Comparison of ENCODE assay signal across 8 cellular contexts in the genomic region with DNA sequence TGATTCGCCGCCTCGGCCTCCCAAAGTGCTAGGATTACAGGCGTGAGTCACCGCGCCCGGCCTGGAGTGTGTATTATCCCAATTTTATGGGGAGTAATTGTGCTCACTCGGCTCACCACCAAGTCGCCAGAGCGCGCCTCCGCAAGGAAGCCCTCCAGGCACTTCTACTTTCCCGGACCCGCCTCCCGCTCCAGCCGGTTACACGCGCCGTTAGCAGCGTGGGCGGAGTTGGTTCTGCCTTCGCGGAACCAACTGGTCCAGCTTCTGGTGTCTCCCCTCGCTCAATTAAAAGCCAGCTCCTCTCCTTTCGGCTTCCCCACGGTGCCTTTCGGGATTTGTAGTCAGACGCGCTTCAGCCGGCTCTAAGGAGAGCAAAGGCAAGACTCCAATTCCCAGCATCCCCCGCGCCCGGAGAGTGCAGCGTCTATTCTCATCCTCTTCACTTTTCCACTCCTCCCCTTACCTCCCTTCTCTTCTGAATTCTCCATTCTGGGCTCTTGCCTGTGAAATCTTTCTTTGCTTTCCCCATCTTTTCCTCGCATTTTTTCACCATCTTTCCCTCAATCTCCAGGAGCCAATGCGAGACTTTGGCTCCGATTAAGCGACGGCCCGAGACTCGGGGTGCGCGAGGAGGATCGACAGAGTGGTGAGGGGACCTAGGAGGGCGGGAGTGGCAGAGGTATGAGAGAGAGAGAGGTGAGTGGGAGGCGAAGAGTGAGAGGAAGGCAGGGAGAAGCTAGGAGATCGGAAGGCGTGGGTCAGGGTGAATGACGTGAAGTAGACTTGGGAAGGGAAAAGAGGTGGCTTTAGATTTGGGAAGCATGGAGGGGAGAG. TPM values are rescaled to one million over a fixed set of nuclear protein-coding genes. Genes with fewer than 3 reads are reported as not detected.
A peak's percentile ranks its signal among the peaks of the same experiment; 100 is the strongest.
DNase-seq lines count a peak whose midpoint lies in the region; ATAC-seq and TF ChIP-seq lines count a peak whose summit lies in the region.

A gene (plus strand): TSS at position 450 of the 834 bp plus-strand sequence.

- ATAC-seq in HG02588 (IDR thresholded peaks at IDR 0.05; ENCODE audit: unreplicated experiment) (peak; percentile 94), SK-N-SH treated with all-trans-retinoic acid at 6 μM for 48 hours (peak; percentile 99)

- H3K9me3 Mint-ChIP-seq in activated naive CD4-positive, alpha-beta T cell treated with anti-CD3 and anti-CD28 coated beads, Interleukin-2, amount 50 U/mL, for 24 hours, result no peaks in the 10 kb centered on the region

- H3K4me1 Mint-ChIP-seq in activated naive CD4-positive, alpha-beta T cell treated with anti-CD3 and anti-CD28 coated beads, Interleukin-2, amount 50 U/mL, for 24 hours, result peaks cover 36% of the 10 kb centered on the region

- peaks cover 13% of the 10 kb centered on the region for H3K36me3 Mint-ChIP-seq in activated naive CD4-positive, alpha-beta T cell treated with anti-CD3 and anti-CD28 coated beads, Interleukin-2, amount 50 U/mL, for 24 hours

- H3K4me3 Mint-ChIP-seq in activated naive CD4-positive, alpha-beta T cell treated with anti-CD3 and anti-CD28 coated beads, Interleukin-2, amount 50 U/mL, for 24 hours, result peak within 1 kb of the TSS; percentile 100

- peak within 1 kb of the TSS; percentile 60 for H3K27ac ChIP-seq in temporal lobe (ENCODE audit: low read depth, low read length)

- peak; percentile 99 for DNase-seq in GM04504 (ENCODE audit: low read depth)
- DNase-seq in NCI-H1092 (lab: John Stamatoyannopoulos, UW), result peak; percentile 95
- DNase-seq in germinal center (ENCODE audit: low spot score), result peak; percentile 90
- DNase-seq in nucleus accumbens (lab: John Stamatoyannopoulos, UW), result peak; percentile 48 to 99 (median 95)

- peak within 1 kb of the TSS; percentile 76 for H3K27ac Mint-ChIP-seq in activated naive CD4-positive, alpha-beta T cell treated with anti-CD3 and anti-CD28 coated beads, Interleukin-2, amount 50 U/mL, for 24 hours

- H3K27me3 Mint-ChIP-seq in activated naive CD4-positive, alpha-beta T cell treated with anti-CD3 and anti-CD28 coated beads, Interleukin-2, amount 50 U/mL, for 24 hours, result no peaks in the 10 kb centered on the region

TF ChIP-seq in SK-N-SH treated with all-trans-retinoic acid at 6 μM for 48 hours, 23 proteins besides CTCF, POLR2A, EP300 and RAD21:
- TF ChIP-seq ARNTL (CRISPR knock-in tag; IDR thresholded peaks at IDR 0.05; ENCODE audit: borderline replicate concordance, low read depth), result no peak
- peak; percentile 63; the same call in 1 of the 2 replicates for TF ChIP-seq ZNF70 (CRISPR knock-in tag; IDR thresholded peaks at IDR 0.05)
- TF ChIP-seq TOX (CRISPR knock-in tag; IDR thresholded peaks at IDR 0.05; ENCODE audit: borderline replicate concordance), result no peak
- TF ChIP-seq, protein P1, sequence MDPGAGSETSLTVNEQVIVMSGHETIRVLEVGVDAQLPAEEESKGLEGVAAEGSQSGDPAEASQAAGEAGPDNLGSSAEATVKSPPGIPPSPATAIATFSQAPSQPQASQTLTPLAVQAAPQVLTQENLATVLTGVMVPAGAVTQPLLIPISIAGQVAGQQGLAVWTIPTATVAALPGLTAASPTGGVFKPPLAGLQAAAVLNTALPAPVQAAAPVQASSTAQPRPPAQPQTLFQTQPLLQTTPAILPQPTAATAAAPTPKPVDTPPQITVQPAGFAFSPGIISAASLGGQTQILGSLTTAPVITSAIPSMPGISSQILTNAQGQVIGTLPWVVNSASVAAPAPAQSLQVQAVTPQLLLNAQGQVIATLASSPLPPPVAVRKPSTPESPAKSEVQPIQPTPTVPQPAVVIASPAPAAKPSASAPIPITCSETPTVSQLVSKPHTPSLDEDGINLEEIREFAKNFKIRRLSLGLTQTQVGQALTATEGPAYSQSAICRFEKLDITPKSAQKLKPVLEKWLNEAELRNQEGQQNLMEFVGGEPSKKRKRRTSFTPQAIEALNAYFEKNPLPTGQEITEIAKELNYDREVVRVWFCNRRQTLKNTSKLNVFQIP (CRISPR knock-in tag; IDR thresholded peaks at IDR 0.05; ENCODE audit: borderline replicate concordance, low read depth), result peak; percentile 66; the same call in 1 of the 2 replicates
- TF ChIP-seq ZFP3 (CRISPR knock-in tag; IDR thresholded peaks at IDR 0.05), result peak; percentile 59; the same call in 1 of the 2 replicates
- no peak for TF ChIP-seq ESRRG (CRISPR knock-in tag; IDR thresholded peaks at IDR 0.05)
- no peak for TF ChIP-seq SNAI2 (CRISPR knock-in tag; IDR thresholded peaks at IDR 0.05)
- TF ChIP-seq, protein P2, sequence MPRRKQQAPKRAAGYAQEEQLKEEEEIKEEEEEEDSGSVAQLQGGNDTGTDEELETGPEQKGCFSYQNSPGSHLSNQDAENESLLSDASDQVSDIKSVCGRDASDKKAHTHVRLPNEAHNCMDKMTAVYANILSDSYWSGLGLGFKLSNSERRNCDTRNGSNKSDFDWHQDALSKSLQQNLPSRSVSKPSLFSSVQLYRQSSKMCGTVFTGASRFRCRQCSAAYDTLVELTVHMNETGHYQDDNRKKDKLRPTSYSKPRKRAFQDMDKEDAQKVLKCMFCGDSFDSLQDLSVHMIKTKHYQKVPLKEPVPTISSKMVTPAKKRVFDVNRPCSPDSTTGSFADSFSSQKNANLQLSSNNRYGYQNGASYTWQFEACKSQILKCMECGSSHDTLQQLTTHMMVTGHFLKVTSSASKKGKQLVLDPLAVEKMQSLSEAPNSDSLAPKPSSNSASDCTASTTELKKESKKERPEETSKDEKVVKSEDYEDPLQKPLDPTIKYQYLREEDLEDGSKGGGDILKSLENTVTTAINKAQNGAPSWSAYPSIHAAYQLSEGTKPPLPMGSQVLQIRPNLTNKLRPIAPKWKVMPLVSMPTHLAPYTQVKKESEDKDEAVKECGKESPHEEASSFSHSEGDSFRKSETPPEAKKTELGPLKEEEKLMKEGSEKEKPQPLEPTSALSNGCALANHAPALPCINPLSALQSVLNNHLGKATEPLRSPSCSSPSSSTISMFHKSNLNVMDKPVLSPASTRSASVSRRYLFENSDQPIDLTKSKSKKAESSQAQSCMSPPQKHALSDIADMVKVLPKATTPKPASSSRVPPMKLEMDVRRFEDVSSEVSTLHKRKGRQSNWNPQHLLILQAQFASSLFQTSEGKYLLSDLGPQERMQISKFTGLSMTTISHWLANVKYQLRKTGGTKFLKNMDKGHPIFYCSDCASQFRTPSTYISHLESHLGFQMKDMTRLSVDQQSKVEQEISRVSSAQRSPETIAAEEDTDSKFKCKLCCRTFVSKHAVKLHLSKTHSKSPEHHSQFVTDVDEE (CRISPR knock-in tag; IDR thresholded peaks at IDR 0.05), result peak; percentile 82
- TF ChIP-seq ZNF8 (CRISPR knock-in tag; IDR thresholded peaks at IDR 0.05), result no peak
- peak; percentile 37; the same call in 1 of the 2 replicates for TF ChIP-seq TCF4 (CRISPR knock-in tag; IDR thresholded peaks at IDR 0.05; ENCODE audit: borderline replicate concordance)
- TF ChIP-seq RARB (CRISPR knock-in tag; IDR thresholded peaks at IDR 0.05), result peak; percentile 68; the same call in 1 of the 2 replicates
- TF ChIP-seq, protein P3, sequence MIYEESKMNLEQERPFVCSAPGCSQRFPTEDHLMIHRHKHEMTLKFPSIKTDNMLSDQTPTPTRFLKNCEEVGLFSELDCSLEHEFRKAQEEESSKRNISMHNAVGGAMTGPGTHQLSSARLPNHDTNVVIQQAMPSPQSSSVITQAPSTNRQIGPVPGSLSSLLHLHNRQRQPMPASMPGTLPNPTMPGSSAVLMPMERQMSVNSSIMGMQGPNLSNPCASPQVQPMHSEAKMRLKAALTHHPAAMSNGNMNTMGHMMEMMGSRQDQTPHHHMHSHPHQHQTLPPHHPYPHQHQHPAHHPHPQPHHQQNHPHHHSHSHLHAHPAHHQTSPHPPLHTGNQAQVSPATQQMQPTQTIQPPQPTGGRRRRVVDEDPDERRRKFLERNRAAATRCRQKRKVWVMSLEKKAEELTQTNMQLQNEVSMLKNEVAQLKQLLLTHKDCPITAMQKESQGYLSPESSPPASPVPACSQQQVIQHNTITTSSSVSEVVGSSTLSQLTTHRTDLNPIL (CRISPR knock-in tag; IDR thresholded peaks at IDR 0.05; ENCODE audit: low read depth), result 0 out of 2 replicates have a peak, but pooled peaks have one; percentile 56
- TF ChIP-seq ZC3H10 (CRISPR knock-in tag; IDR thresholded peaks at IDR 0.05), result no peak
- TF ChIP-seq ZNF565 (CRISPR knock-in tag; conservative IDR thresholded peaks at IDR 0.05; ENCODE audit: low read depth), result no peak
- peak; percentile 54; the same call in 1 of the 2 replicates for TF ChIP-seq GLIS3 (CRISPR knock-in tag; IDR thresholded peaks at IDR 0.05)

RNA-seq across cellular contexts. Expression of the gene that starts here (rescaled TPM):
- total RNA-seq in temporal lobe, result 20.7 TPM

Comparison
In these comparisons a context has a peak if more than half of its experiments do, and no peak if none do; other contexts are left out.
1. Peak in every context shown above with its lines: DNase-seq, ATAC-seq and H3K27ac ChIP-seq.